Comparison of ENCODE assay signal across 31 cellular contexts in genomic region chr4:48986654-48987164, GRCh38. TPM values are rescaled to one million over a fixed set of nuclear protein-coding genes. Genes with fewer than 3 reads are reported as not detected.
DNase-seq lines count a peak whose midpoint lies in the region; FAIRE-seq and TF ChIP-seq lines count a peak whose summit lies in the region.
"Had no signal": no experiment of that assay in that cellular context is flagged by ENCODE, and none has a peak within 500 bp of the region (broad histone marks: within the 10 kb centered on the region; RNA-seq: fewer than 3 reads in every experiment).

No MANE protein-coding gene starts in this region.

- no peaks in the 10 kb centered on the region for H3K4me1 ChIP-seq in HUES48 (ENCODE audit: control insufficient read depth, insufficient read depth, low read length)
- no peaks in the 10 kb centered on the region for H3K4me1 ChIP-seq in colonic mucosa
- H3K4me1 ChIP-seq in keratinocyte (ENCODE audit: control insufficient read depth, extremely low read depth, insufficient read depth, low read length), result peaks cover 14% of the 10 kb centered on the region
- no peaks in the 10 kb centered on the region for H3K4me1 ChIP-seq in prostate gland (replicated peaks)
- H3K4me1 ChIP-seq: BLaER1, Caco-2 had no signal

- TF ChIP-seq CTCF in colonic mucosa (IDR thresholded peaks at IDR 0.05) (no peak), keratinocyte (optimal IDR thresholded peaks at IDR 0.05 in 1 of 3, IDR thresholded peaks at IDR 0.05 in 1 of 3, conservative IDR thresholded peaks at IDR 0.05 in 1 of 3; ENCODE audit: extremely low read depth in 1 of 3, insufficient read depth in 2 of 3, low read length in 3 of 3) (no peak), prostate gland (IDR thresholded peaks at IDR 0.05) (no peak)

- DNase-seq in colonic mucosa (peak; percentile 67), keratinocyte (ENCODE audit: low read depth, low spot score) (no peak), prostate gland (ENCODE audit: low spot score) (no peak), nucleus accumbens (lab: John Stamatoyannopoulos, UW) (no peak), NCI-H2029 (lab: John Stamatoyannopoulos, UW) (no peak), anterior cingulate cortex (lab: John Stamatoyannopoulos, UW) (no peak)
- no peak for DNase-seq in activated CD4-positive, alpha-beta T cell treated with anti-CD3 and anti-CD28 coated beads, Interleukin-2, amount 50 U/mL, for 48 hours
- DNase-seq: activated CD4-positive, alpha-beta T cell treated with anti-CD3 and anti-CD28 coated beads, Interleukin-2, amount 10 ng/mL, durations not matched to agents 7 days and 5 days; activated CD8-positive, alpha-beta memory T cell treated with anti-CD3 and anti-CD28 coated beads, Interleukin-2, amount 10 ng/mL, durations not matched to agents 7 days and 5 days; Caco-2; central memory CD4-positive, alpha-beta T cell; DND-41; dorsolateral prefrontal cortex; NCI-H1092 treated with DMSO at 0.1 percent for 48 hours; NCI-H1930; NCI-H774; stimulated activated CD4-positive, alpha-beta T cell treated with anti-CD3 and anti-CD28 coated beads, Interleukin-2, amount 100 ng/mL, for 48 hours; T-helper 17 cell had no signal

- no peaks in the 10 kb centered on the region for H3K79me2 ChIP-seq in keratinocyte (ENCODE audit: control insufficient read depth, insufficient read depth, low read length)

- no peak for TF ChIP-seq POLR2A in prostate gland (IDR thresholded peaks at IDR 0.05)

- peak overlapping the region; percentile 67 for H2AFZ ChIP-seq in keratinocyte (ENCODE audit: control insufficient read depth, low read length)

- H3K9ac ChIP-seq in HUES48 (ENCODE audit: low read depth, low read length), result no peak overlapping the region
- peak overlapping the region; percentile 18 to 66 for H3K9ac ChIP-seq in colonic mucosa (ENCODE audit: low read depth in 2 of 2, low read length in 2 of 2)
- H3K9ac ChIP-seq in keratinocyte (ENCODE audit: control insufficient read depth, extremely low read depth, insufficient read depth, low read length), result peak overlapping the region; percentile 49
- H3K9ac ChIP-seq: BLaER1 had no signal

- no peak overlapping the region for H3K27ac ChIP-seq in HUES48 (ENCODE audit: low read depth, low read length)
- H3K27ac ChIP-seq in colonic mucosa, result peak overlapping the region; percentile 65
- no peak overlapping the region for H3K27ac ChIP-seq in keratinocyte (ENCODE audit: control insufficient read depth, insufficient read depth, low read length)
- peak overlapping the region; percentile 61 to 62 for H3K27ac ChIP-seq in prostate gland
- H3K27ac ChIP-seq: BLaER1, dorsolateral prefrontal cortex, heart left ventricle, RWPE1 had no signal

- 22% methylated on average over 27 of the region's 27 CpGs for WGBS in prostate gland

- peaks cover 23% of the 10 kb centered on the region for H3K9me3 ChIP-seq in HUES48 (ENCODE audit: control insufficient read depth, insufficient read depth, low read length)
- H3K9me3 ChIP-seq in colonic mucosa, result no peaks in the 10 kb centered on the region
- no peaks in the 10 kb centered on the region for H3K9me3 ChIP-seq in keratinocyte (ENCODE audit: control insufficient read depth, low read depth, low read length)
- no peaks in the 10 kb centered on the region for H3K9me3 ChIP-seq in prostate gland
- H3K9me3 ChIP-seq: Caco-2 had no signal

- H3K9me1 ChIP-seq in keratinocyte (ENCODE audit: control insufficient read depth, extremely low read depth, insufficient read depth, low read length), result no peaks in the 10 kb centered on the region

- FAIRE-seq in keratinocyte (lab: Jason Lieb, UNC), result no peak
- FAIRE-seq: endothelial cell of umbilical vein, GM12878, H54 had no signal

- dilution Hi-C loops in keratinocyte (cut with MboI; ENCODE audit: extremely low pct_ligation_motif_present, low sequenced_read_pairs), result no loop called here

- no peaks in the 10 kb centered on the region for H3K36me3 ChIP-seq in HUES48 (ENCODE audit: control insufficient read depth, insufficient read depth, low read length)
- H3K36me3 ChIP-seq in colonic mucosa, result no peaks in the 10 kb centered on the region
- no peaks in the 10 kb centered on the region for H3K36me3 ChIP-seq in keratinocyte (ENCODE audit: control insufficient read depth in 2 of 2, extremely low read depth in 1 of 2, insufficient read depth in 2 of 2, low read length in 2 of 2)
- no peaks in the 10 kb centered on the region for H3K36me3 ChIP-seq in prostate gland
- H3K36me3 ChIP-seq: BLaER1, heart left ventricle had no signal

- no peaks in the 10 kb centered on the region for H4K20me1 ChIP-seq in keratinocyte (ENCODE audit: control insufficient read depth, extremely low read depth, insufficient read depth, low read length)
- H4K20me1 ChIP-seq: BLaER1 had no signal

- H3K4me3 ChIP-seq in HUES48 (ENCODE audit: low read depth, low read length) (peak overlapping the region; percentile 58), colonic mucosa (peak overlapping the region; percentile 45), keratinocyte (ENCODE audit: control insufficient read depth in 2 of 3, extremely low read depth in 1 of 3, insufficient read depth in 2 of 3, low read depth in 1 of 3, low read length in 3 of 3) (peak overlapping the region; percentile 31 to 57 (median 49)), prostate gland (peak overlapping the region; percentile 36 to 51)
- H3K4me3 ChIP-seq: BLaER1, GM12878, lung had no signal

- intact Hi-C loops in colonic mucosa (cut with DNase I), result no loop called here
- intact Hi-C loops in prostate gland (cut with DNase I), result no loop called here

- H3K4me2 ChIP-seq in keratinocyte (ENCODE audit: control insufficient read depth, extremely low read depth, insufficient read depth, low read depth, low read length), result peak overlapping the region; percentile 81
- H3K4me2 ChIP-seq: BLaER1 had no signal

- peaks cover 40% of the 10 kb centered on the region for H3K27me3 ChIP-seq in HUES48 (ENCODE audit: control insufficient read depth, insufficient read depth, low read length)
- no peaks in the 10 kb centered on the region for H3K27me3 ChIP-seq in colonic mucosa
- peaks cover 11% of the 10 kb centered on the region for H3K27me3 ChIP-seq in keratinocyte (ENCODE audit: control insufficient read depth, extremely low read depth, insufficient read depth, low read length)
- H3K27me3 ChIP-seq in prostate gland (replicated peaks; ENCODE audit: insufficient read depth), result no peaks in the 10 kb centered on the region
- H3K27me3 ChIP-seq: BLaER1 had no signal

RNA-seq across cellular contexts. Expression of gene CWH43, which starts 0.6 kb away (rescaled TPM):
- 10 to 100 TPM; 18.2 to 29.9 TPM for total RNA-seq in colonic mucosa
- polyA plus RNA-seq in keratinocyte, result 8.5 to 18.8 TPM (median 10.9 TPM) in 3 replicates
- polyA plus RNA-seq in keratinocyte (2011; ENCODE audit: low read depth), result 89.5 TPM
- polyA plus RNA-seq in keratinocyte (2011; cell fraction: cytosol; rRNA removed), result 3.8 and 7.8 TPM in 2 replicates
- polyA plus RNA-seq in keratinocyte (2011; cell fraction: nucleus; rRNA removed), result 23.2 and 35.1 TPM in 2 replicates
- polyA plus RNA-seq in keratinocyte (2012; ENCODE audit: low replicate concordance), result 7.5 and 72.8 TPM in 2 replicates
- polyA minus RNA-seq in keratinocyte, result 2.5 to 17.1 TPM (median 11.2 TPM) in 3 replicates
- polyA minus RNA-seq in keratinocyte (2011; cell fraction: cytosol; rRNA and poly(A)+ RNA removed), result 5.2 TPM
- 28.1 and 30.6 TPM in 2 replicates for polyA minus RNA-seq in keratinocyte (2011; cell fraction: nucleus; rRNA and poly(A)+ RNA removed)
- total RNA-seq in prostate gland, result 100 to 1,000 TPM in 1 of 2 donors, 10 to 100 TPM in 1; 14.8 to 118 TPM
- total RNA-seq: activated CD4-positive, alpha-beta T cell treated with anti-CD3 and anti-CD28 coated beads, Interleukin-2, amount 10 ng/mL, durations not matched to agents 7 days and 5 days; activated CD8-positive, alpha-beta memory T cell treated with anti-CD3 and anti-CD28 coated beads, Interleukin-2, amount 10 ng/mL, durations not matched to agents 7 days and 5 days; activated naive CD4-positive, alpha-beta T cell treated with anti-CD3 and anti-CD28 coated beads, Interleukin-2, amount 50 U/mL, for 72 hours; aorta; Caco-2; endothelial cell of umbilical vein; fibroblast of villous mesenchyme; GM12878; heart left ventricle; omental fat pad; T-helper 17 cell; temporal lobe had no signal
- polyA plus RNA-seq: aorta, endothelial cell of umbilical vein, GM12878, heart left ventricle had no signal

Comparison
In these comparisons a context has a peak if more than half of its experiments do, and no peak if none do; other contexts are left out.
1. H3K27ac ChIP-seq: peak in colonic mucosa (single experiment) and prostate gland (2 of 2); none in HUES48 (single experiment) and keratinocyte (single experiment).
2. Peak in every context shown above with its lines, with median percentiles within 50 percentile points of each other: H3K4me3 ChIP-seq.